In genomic region chr2:190880374-190881073, GRCh38 we compare ENCODE assay signal across 8 cellular contexts. TPM values are rescaled to one million over a fixed set of nuclear protein-coding genes. Genes with fewer than 3 reads are reported as not detected.
DNase-seq lines count a peak whose midpoint lies in the region; TF ChIP-seq lines count a peak whose summit lies in the region.

Gene GLS, plus strand, starts transcription at chr2:190880821. Its CDS starts 264 bp downstream, at chr2:190881085.

- peak; percentile 28 for TF ChIP-seq RAD21 in neural cell (conservative IDR thresholded peaks at IDR 0.05)

- in situ Hi-C loops in HAP-1 (cut with MboI; ENCODE audit: low sequenced_read_pairs): no loop called here

- peaks cover 18% of the 10 kb centered on the region for H3F3A ChIP-seq in MM.1S (ENCODE audit: insufficient read depth, low read length)
- H3F3A ChIP-seq in neural cell (ENCODE audit: insufficient read depth, low read length, poor library complexity, severe bottlenecking): no peaks in the 10 kb centered on the region

- peak within 1 kb of the TSS; percentile 93 for H3K4me2 ChIP-seq in MM.1S (ENCODE audit: low read depth, low read length)
- H3K4me2 ChIP-seq in neural cell (ENCODE audit: low read length): peak within 1 kb of the TSS; percentile 89

- peak; percentile 97 for DNase-seq in HAP-1 (ENCODE audit: low spot score in 2 of 2)
- DNase-seq in MM.1S: peak; percentile 98
- DNase-seq in SIG-M5 (lab: John Stamatoyannopoulos, UW): peak; percentile 73
- peak; percentile 87 for DNase-seq in activated gamma-delta T cell (lab: John Stamatoyannopoulos, UW)
- DNase-seq in fibroblast of the conjunctiva (ENCODE audit: low read depth): peak; percentile 91
- peak; percentile 97 for DNase-seq in stomach

- H3K9me2 ChIP-seq in MM.1S (replicated peaks; ENCODE audit: insufficient read depth, low read length): no peaks in the 10 kb centered on the region
- H3K9me2 ChIP-seq in neural cell (ENCODE audit: insufficient read depth, low read length): no peaks in the 10 kb centered on the region

- peaks cover 20% of the 10 kb centered on the region for H4K20me1 ChIP-seq in MM.1S (ENCODE audit: insufficient read depth, low read length)
- H4K20me1 ChIP-seq in neural cell (ENCODE audit: insufficient read depth): no peaks in the 10 kb centered on the region

- H3K27me3 ChIP-seq in HAP-1 (ENCODE audit: low read depth) (no peaks in the 10 kb centered on the region), MM.1S (replicated peaks; ENCODE audit: insufficient read depth, low read length) (no peaks in the 10 kb centered on the region), neural cell (ENCODE audit: insufficient read depth, low read depth, low read length) (no peaks in the 10 kb centered on the region), stomach (no peaks in the 10 kb centered on the region)

- intact Hi-C loops in stomach (cut with DNase I; ENCODE audit: low total_unique reads): no loop called here

- H3K79me2 ChIP-seq in MM.1S (ENCODE audit: low read length): peaks cover 51% of the 10 kb centered on the region
- H3K79me2 ChIP-seq in neural cell (replicated peaks; ENCODE audit: insufficient read depth, low read length): peaks cover 38% of the 10 kb centered on the region

- TF ChIP-seq CTCF in MM.1S (IDR thresholded peaks at IDR 0.05; ENCODE audit: low read length) (no peak), neural cell (IDR thresholded peaks at IDR 0.05; ENCODE audit: poor library complexity, severe bottlenecking) (no peak), stomach (IDR thresholded peaks at IDR 0.05) (no peak)

- 0 to 1% (median 0%) methylated on average over 21 to 54 of the region's 54 CpGs for WGBS in stomach, 5 donors

- H3K9me3 ChIP-seq in ES-I3 (ENCODE audit: control insufficient read depth, insufficient read depth, low read length) (no peaks in the 10 kb centered on the region), HAP-1 (no peaks in the 10 kb centered on the region), MM.1S (replicated peaks; ENCODE audit: insufficient read depth, low read length) (no peaks in the 10 kb centered on the region), neural cell (ENCODE audit: low read length) (no peaks in the 10 kb centered on the region), stomach (no peaks in the 10 kb centered on the region)

- H3K9ac ChIP-seq in ES-I3 (ENCODE audit: low read depth, low read length) (peak within 1 kb of the TSS; percentile 93), MM.1S (ENCODE audit: low read length) (peak within 1 kb of the TSS; percentile 94), neural cell (ENCODE audit: low read length) (peak within 1 kb of the TSS; percentile 84)

- H2AFZ ChIP-seq in MM.1S (ENCODE audit: low read length): peak within 1 kb of the TSS; percentile 90
- peak within 1 kb of the TSS; percentile 81 for H2AFZ ChIP-seq in neural cell (ENCODE audit: low read depth, low read length)

- H3K36me3 ChIP-seq in ES-I3 (ENCODE audit: insufficient read depth, low read length): no peaks in the 10 kb centered on the region
- peaks cover 2% of the 10 kb centered on the region; the same call in 1 of the 2 replicates for H3K36me3 ChIP-seq in HAP-1 (replicated peaks)
- no peaks in the 10 kb centered on the region; the same call in 1 of the 2 replicates for H3K36me3 ChIP-seq in MM.1S (replicated peaks; ENCODE audit: insufficient read depth, low read length)
- no peaks in the 10 kb centered on the region for H3K36me3 ChIP-seq in neural cell (ENCODE audit: insufficient read depth, low read length)
- H3K36me3 ChIP-seq in stomach: no peaks in the 10 kb centered on the region

- TF ChIP-seq POLR2A in stomach (IDR thresholded peaks at IDR 0.05): peak in 2 of 4 donors; percentile 96 to 97

- TF ChIP-seq EP300 in neural cell (conservative IDR thresholded peaks at IDR 0.05; ENCODE audit: poor library complexity, severe bottlenecking): no peak
- no peak for TF ChIP-seq EP300 in stomach (IDR thresholded peaks at IDR 0.05)

- H3K4me3 ChIP-seq in HAP-1: peak within 1 kb of the TSS; percentile 66
- peak within 1 kb of the TSS; percentile 92 for H3K4me3 ChIP-seq in MM.1S (ENCODE audit: low read length)
- H3K4me3 ChIP-seq in neural cell (ENCODE audit: low read length): peak within 1 kb of the TSS; percentile 92
- peak within 1 kb of the TSS; percentile 67 to 93 (median 88) for H3K4me3 ChIP-seq in stomach

- H3K27ac ChIP-seq in MM.1S (ENCODE audit: low read length): peak within 1 kb of the TSS; percentile 99
- H3K27ac ChIP-seq in neural cell (ENCODE audit: low read length): peak within 1 kb of the TSS; percentile 64
- peak within 1 kb of the TSS; percentile 93 to 98 (median 97) for H3K27ac ChIP-seq in stomach

- 0 out of 2 replicates have a peak, but pooled peaks cover 15% of the 10 kb centered on the region for H3K4me1 ChIP-seq in ES-I3 (ENCODE audit: insufficient read depth, low read length)
- H3K4me1 ChIP-seq in HAP-1: peaks cover 20% of the 10 kb centered on the region
- peaks cover 16% of the 10 kb centered on the region for H3K4me1 ChIP-seq in MM.1S (ENCODE audit: low read length)
- peaks cover 9 to 44% (median 25%) of the 10 kb centered on the region in 4 donors for H3K4me1 ChIP-seq in stomach

TF ChIP-seq in neural cell, 6 proteins besides CTCF, POLR2A, EP300 and RAD21:
- TF ChIP-seq SMC3 (conservative IDR thresholded peaks at IDR 0.05; ENCODE audit: poor library complexity) (peak; percentile 40), EZH2 (IDR thresholded peaks at IDR 0.05; ENCODE audit: borderline replicate concordance, insufficient read depth, low read length, poor library complexity, severe bottlenecking) (no peak), TAF1 (IDR thresholded peaks at IDR 0.05; ENCODE audit: low read depth) (peak; percentile 97), REST (IDR thresholded peaks at IDR 0.05; ENCODE audit: borderline replicate concordance) (peak; percentile 93), MXI1 (conservative IDR thresholded peaks at IDR 0.05; ENCODE audit: poor library complexity, severe bottlenecking) (peak; percentile 68), POLR2AphosphoS5 (IDR thresholded peaks at IDR 0.05) (peak; percentile 99)
TF ChIP-seq in neural cell: peak in this region for 5.

RNA-seq across cellular contexts. Expression of gene GLS, which starts in this region (rescaled TPM):
- polyA plus RNA-seq in neural cell (83.2 and 90.2 TPM in 2 replicates), stomach (10 to 100 TPM in 2 of 3 donors, 1 to 10 TPM in 1; 9.6 to 13.2 (median 10.8) TPM)
- polyA minus RNA-seq in neural cell: 115 and 136 TPM in 2 replicates
- total RNA-seq in stomach: 100 to 1,000 TPM; 106 to 353 (median 140) TPM

Comparison
In these comparisons a context has a peak if more than half of its experiments do, and no peak if none do; other contexts are left out.
1. Peak in every context shown above with its lines: DNase-seq, H3K4me3 ChIP-seq and H3K27ac ChIP-seq.